ENCODE assay signal across 8 cellular contexts in genomic region chr7:149624006-149624405, GRCh38.
DNase-seq lines count a peak whose midpoint lies in the region; ATAC-seq and TF ChIP-seq lines count a peak whose summit lies in the region.

No MANE protein-coding gene starts in this region.

- H4K20me1 ChIP-seq in DOHH2 (ENCODE audit: control insufficient read depth, insufficient read depth, low read depth, low read length) = peaks cover 19% of the 10 kb centered on the region

- H3K9me3 Mint-ChIP-seq in nephron = no peaks in the 10 kb centered on the region

- DNase-seq in M059J (ENCODE audit: low read depth) (peak; percentile 38), activated T-cell treated with anti-CD3 and anti-CD28 coated beads for 4 hours (peak; percentile 34), esophagus squamous epithelium (lab: John Stamatoyannopoulos, UW) (no peak), upper lobe of right lung (peak; percentile 72)

- peak overlapping the region; percentile 95 to 98 (median 97) for H3K4me3 Mint-ChIP-seq in nephron

- H3K27ac ChIP-seq in DOHH2 (ENCODE audit: low read depth, low read length) (peak overlapping the region; percentile 52), esophagus squamous epithelium (peak overlapping the region; percentile 91 to 96 (median 92)), upper lobe of right lung (peak overlapping the region; percentile 91)

- H3K27me3 ChIP-seq in DOHH2 (ENCODE audit: control insufficient read depth, low read length) (peaks cover 10% of the 10 kb centered on the region), esophagus squamous epithelium (no peaks in the 10 kb centered on the region), upper lobe of right lung (no peaks in the 10 kb centered on the region)

- H3F3A ChIP-seq in DOHH2 (ENCODE audit: control insufficient read depth, insufficient read depth) = no peaks in the 10 kb centered on the region; the same call in 1 of the 2 replicates

- peaks cover 37% of the 10 kb centered on the region for H3K4me1 Mint-ChIP-seq in nephron

- no peak for TF ChIP-seq CTCF in DOHH2 (IDR thresholded peaks at IDR 0.05; ENCODE audit: low read depth, low read length, poor library complexity, severe bottlenecking)
- no peak for TF ChIP-seq CTCF in esophagus squamous epithelium (IDR thresholded peaks at IDR 0.05)
- no peak for TF ChIP-seq CTCF in nephron (IDR thresholded peaks at IDR 0.05; ENCODE audit: unreplicated experiment in 3 of 3)
- TF ChIP-seq CTCF in upper lobe of right lung (IDR thresholded peaks at IDR 0.05) = no peak

- peaks cover 7% of the 10 kb centered on the region for H3K27me3 Mint-ChIP-seq in nephron (ENCODE audit: low read depth)

- peak overlapping the region; percentile 79 for H3K4me2 ChIP-seq in DOHH2 (ENCODE audit: low read length)

- peaks cover 30% of the 10 kb centered on the region for H3K79me2 ChIP-seq in DOHH2 (ENCODE audit: control insufficient read depth, low read length)

- H3K27ac Mint-ChIP-seq in nephron = peak overlapping the region; percentile 66 to 94 (median 85)

- peaks cover 27% of the 10 kb centered on the region for H3K36me3 Mint-ChIP-seq in nephron (ENCODE audit: low read depth)

- TF ChIP-seq POLR2A in esophagus squamous epithelium (IDR thresholded peaks at IDR 0.05) = no peak

- no CpG with 5 or more reads among the region's 28 CpGs for WGBS in esophagus squamous epithelium, 2 donors

- peak overlapping the region; percentile 87 for H3K4me3 ChIP-seq in DOHH2 (ENCODE audit: low read length)
- H3K4me3 ChIP-seq in esophagus squamous epithelium = peak overlapping the region; percentile 74 to 92 (median 83)
- peak overlapping the region; percentile 90 for H3K4me3 ChIP-seq in upper lobe of right lung

- H3K36me3 ChIP-seq in DOHH2 (ENCODE audit: control insufficient read depth, low read length) (peaks cover 35% of the 10 kb centered on the region), esophagus squamous epithelium (peaks cover 5 to 34% (median 18%) of the 10 kb centered on the region in 3 donors), upper lobe of right lung (peaks cover 23% of the 10 kb centered on the region)

- H3K4me1 ChIP-seq in DOHH2 (ENCODE audit: control insufficient read depth, low read length) (peaks cover 25% of the 10 kb centered on the region), esophagus squamous epithelium (peaks cover 8 to 39% (median 19%) of the 10 kb centered on the region in 3 donors), upper lobe of right lung (peaks cover 19% of the 10 kb centered on the region)

- H3K9me3 ChIP-seq in DOHH2 (ENCODE audit: control insufficient read depth, insufficient read depth, low read length) (no peaks in the 10 kb centered on the region), esophagus squamous epithelium (no peaks in the 10 kb centered on the region), upper lobe of right lung (no peaks in the 10 kb centered on the region)

- ATAC-seq in GM21723 (IDR thresholded peaks at IDR 0.05; ENCODE audit: unreplicated experiment) (peak; percentile 18), upper lobe of right lung (peak; percentile 11), HG03469 (IDR thresholded peaks at IDR 0.05; ENCODE audit: unreplicated experiment) (no peak)

- intact Hi-C loops in esophagus squamous epithelium (cut with DNase I) (no loop called here), upper lobe of right lung (cut with DNase I) (no loop called here)

- H3K9me2 ChIP-seq in DOHH2 (replicated peaks; ENCODE audit: control insufficient read depth, low read length) = no peaks in the 10 kb centered on the region
